ENCODE assay signal across 10 cellular contexts in the genomic region with DNA sequence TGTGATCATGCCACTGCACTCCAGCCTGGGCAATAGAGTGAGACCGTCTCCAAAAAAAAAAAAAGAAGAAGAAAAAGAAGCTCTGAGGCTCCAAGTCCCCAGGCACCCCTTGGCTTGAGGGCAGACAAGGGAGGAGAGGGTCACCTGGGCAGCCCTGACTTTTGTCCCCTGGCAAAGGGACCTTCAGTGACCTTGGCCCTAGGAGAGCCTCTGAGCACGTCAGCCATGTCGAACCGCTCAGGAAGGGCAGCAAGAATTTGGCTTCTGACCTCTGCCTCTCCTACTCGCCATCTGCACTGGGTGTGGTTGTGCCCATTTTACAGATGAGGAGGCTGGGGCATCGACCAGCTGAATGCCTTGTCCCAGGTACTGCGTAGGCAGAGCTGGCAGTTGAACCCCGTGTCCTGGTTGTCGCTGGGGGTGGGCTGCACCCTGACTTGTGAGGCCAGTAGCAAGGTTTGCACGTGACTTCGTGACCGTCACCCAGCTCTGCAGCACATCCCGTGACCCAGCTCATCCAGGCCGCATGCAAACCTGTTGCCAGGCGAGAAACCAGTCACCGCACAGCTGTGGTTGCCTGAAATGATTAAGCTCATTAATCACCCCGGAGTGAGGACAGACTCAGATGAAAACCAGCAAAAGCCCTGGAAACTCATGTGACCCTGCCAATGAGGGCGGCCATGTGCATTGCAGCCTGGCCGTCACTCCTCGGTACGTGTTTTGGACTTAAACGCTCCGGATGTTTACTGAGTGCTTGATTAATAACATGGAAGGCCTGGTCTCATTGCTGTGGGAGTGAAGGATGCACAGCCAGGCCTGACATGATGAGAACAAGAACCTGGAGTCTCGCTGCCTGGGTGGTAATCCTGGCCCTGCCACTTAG. TPM values are rescaled to one million over a fixed set of nuclear protein-coding genes. Genes with fewer than 3 reads are reported as not detected.
DNase-seq lines count a peak whose midpoint lies in the region; ATAC-seq and TF ChIP-seq lines count a peak whose summit lies in the region.
"Had no signal": no experiment of that assay in that cellular context is flagged by ENCODE, and none has a peak within 500 bp of the region (broad histone marks: within the 10 kb centered on the region; RNA-seq: fewer than 3 reads in every experiment).

No MANE protein-coding gene starts in this region.

- no peak overlapping the region for H2BK20ac ChIP-seq in H9 (ENCODE audit: low read depth, low read length, poor library complexity, severe bottlenecking)

- H4K5ac ChIP-seq in H9 (ENCODE audit: insufficient read length, low read depth, low read length), result no peak overlapping the region

- H3K4me3 ChIP-seq in colonic mucosa (no peak overlapping the region), psoas muscle (no peak overlapping the region), ovary (no peak overlapping the region)
- H3K4me3 ChIP-seq: SJSA1 had no signal

- no peak overlapping the region for H3K4me2 ChIP-seq in H9 (ENCODE audit: insufficient read depth, insufficient read length, low read length)

- DNase-seq in GM03348 (ENCODE audit: low spot score), result peak; percentile 80
- DNase-seq in colonic mucosa, result no peak
- peak; percentile 46 to 84 for DNase-seq in psoas muscle
- DNase-seq in ovary, result no peak
- no peak for DNase-seq in H9
- DNase-seq in islet precursor cell, result no peak
- DNase-seq in T1000 (lab: John Stamatoyannopoulos, UW), result no peak

- H2BK12ac ChIP-seq in H9 (ENCODE audit: insufficient read length, low read depth, low read length), result no peak overlapping the region

- no peak overlapping the region for H3K56ac ChIP-seq in H9 (ENCODE audit: insufficient read length, low read depth, low read length)

- WGBS in psoas muscle, 3 donors, result 62 to 76% (median 65%) methylated on average over 24 of the region's 24 CpGs
- 46 to 63% (median 51%) methylated on average over 24 of the region's 24 CpGs for WGBS in ovary, 3 donors
- no CpG with 5 or more reads among the region's 24 CpGs for WGBS in H9 (ENCODE audit: extremely low coverage, insufficient read length, low lambda C conversion rate)

- no peaks in the 10 kb centered on the region for H3K27me3 Mint-ChIP-seq in H9 (ENCODE audit: low read depth)
- H3K27me3 Mint-ChIP-seq: activated naive CD8-positive, alpha-beta T cell had no signal

- no peak overlapping the region for H3K14ac ChIP-seq in H9 (ENCODE audit: insufficient read depth, low read length)

- H3K9ac ChIP-seq in colonic mucosa (ENCODE audit: low read depth in 2 of 2, low read length in 2 of 2), result no peak overlapping the region
- no peak overlapping the region for H3K9ac ChIP-seq in H9 (ENCODE audit: extremely low read depth, insufficient read length, low read length)

- H2AK5ac ChIP-seq in H9 (ENCODE audit: insufficient read length, low read length), result no peak overlapping the region

- H3K27ac Mint-ChIP-seq in H9, result no peak overlapping the region
- H3K27ac Mint-ChIP-seq: activated naive CD8-positive, alpha-beta T cell had no signal

- H3K4me1 ChIP-seq in colonic mucosa, result peaks cover 2% of the 10 kb centered on the region
- peaks cover 22% of the 10 kb centered on the region for H3K4me1 ChIP-seq in psoas muscle
- no peaks in the 10 kb centered on the region for H3K4me1 ChIP-seq in ovary (ENCODE audit: insufficient read depth)
- no peaks in the 10 kb centered on the region for H3K4me1 ChIP-seq in H9 (ENCODE audit: insufficient read depth, low read length)
- H3K4me1 ChIP-seq: SJSA1 had no signal

- H4K20me1 ChIP-seq in H9 (ENCODE audit: control insufficient read depth, insufficient read depth, insufficient read length), result no peaks in the 10 kb centered on the region

- H3K9me3 Mint-ChIP-seq in H9, result no peaks in the 10 kb centered on the region

- H3K4me3 Mint-ChIP-seq in H9, result no peak overlapping the region
- H3K4me3 Mint-ChIP-seq: activated naive CD8-positive, alpha-beta T cell had no signal

- TF ChIP-seq EP300 in ovary (IDR thresholded peaks at IDR 0.05), result no peak

- H2BK15ac ChIP-seq in H9 (ENCODE audit: low read depth, low read length), result no peak overlapping the region

- H2AFZ ChIP-seq in H9 (ENCODE audit: low read length), result no peak overlapping the region

- no peak overlapping the region for H3T11ph ChIP-seq in H9 (ENCODE audit: low read length)

- H3K9me3 ChIP-seq in colonic mucosa (no peaks in the 10 kb centered on the region), psoas muscle (no peaks in the 10 kb centered on the region), ovary (no peaks in the 10 kb centered on the region), H9 (ENCODE audit: control insufficient read depth, low read depth, low read length) (no peaks in the 10 kb centered on the region)
- H3K9me3 ChIP-seq: SJSA1 had no signal

- no peaks in the 10 kb centered on the region for H3K4me1 Mint-ChIP-seq in H9

- H4K91ac ChIP-seq in H9 (ENCODE audit: insufficient read length, low read depth, low read length), result no peak overlapping the region

- H2BK120ac ChIP-seq in H9 (ENCODE audit: low read depth, low read length, poor library complexity, severe bottlenecking), result no peak overlapping the region

- no peak overlapping the region for H3K18ac ChIP-seq in H9 (ENCODE audit: insufficient read length, low read depth, low read length)

- H3K36me3 ChIP-seq in colonic mucosa (peaks cover 7% of the 10 kb centered on the region), psoas muscle (ENCODE audit: insufficient read depth in 1 of 2, low read depth in 1 of 2) (peaks cover 0 to 51% of the 10 kb centered on the region in 2 donors), ovary (no peaks in the 10 kb centered on the region)

- H3K23ac ChIP-seq in H9 (ENCODE audit: insufficient read length, low read depth, low read length), result no peak overlapping the region

- TF ChIP-seq CTCF in colonic mucosa (IDR thresholded peaks at IDR 0.05) (no peak), psoas muscle (IDR thresholded peaks at IDR 0.05) (no peak), ovary (IDR thresholded peaks at IDR 0.05) (no peak), H9 (conservative IDR thresholded peaks at IDR 0.05) (no peak)

- TF ChIP-seq POLR2A in ovary (IDR thresholded peaks at IDR 0.05), result no peak

- H4K8ac ChIP-seq in H9 (replicated peaks; ENCODE audit: insufficient read length, low read depth, low read length), result no peak overlapping the region

- H3K79me2 ChIP-seq in H9 (ENCODE audit: insufficient read depth, low read length), result no peaks in the 10 kb centered on the region

- H3K27ac ChIP-seq in colonic mucosa (peak overlapping the region; percentile 66), psoas muscle (peak overlapping the region; percentile 82), ovary (no peak overlapping the region), H9 (ENCODE audit: insufficient read length, low read depth, low read length) (no peak overlapping the region)
- H3K27ac ChIP-seq: SJSA1 had no signal

- H3K36me3 Mint-ChIP-seq in H9 (ENCODE audit: insufficient read depth in 1 of 3, low read depth in 3 of 3), result peaks cover 22 to 64% (median 51%) of the 10 kb centered on the region in 3 experiments; a peak in 6 of 7 replicates

- ATAC-seq in GM21619 (IDR thresholded peaks at IDR 0.05; ENCODE audit: unreplicated experiment) (peak; percentile 59), psoas muscle (peak; percentile 56 to 70 (median 64))

- no peaks in the 10 kb centered on the region for H3K23me2 ChIP-seq in H9 (ENCODE audit: insufficient read length, low read depth, low read length, poor library complexity, severe bottlenecking)

- no peak overlapping the region for H2BK5ac ChIP-seq in H9 (ENCODE audit: insufficient read length, low read length)

- H3K4ac ChIP-seq in H9 (ENCODE audit: low read depth, low read length), result no peak overlapping the region

- H3K27me3 ChIP-seq in colonic mucosa (no peaks in the 10 kb centered on the region), psoas muscle (ENCODE audit: insufficient read depth in 3 of 3, low read length in 2 of 3) (no peaks in the 10 kb centered on the region), ovary (no peaks in the 10 kb centered on the region), H9 (ENCODE audit: insufficient read depth, low read length) (no peaks in the 10 kb centered on the region)
- H3K27me3 ChIP-seq: SJSA1 had no signal

- intact Hi-C loops in colonic mucosa (cut with DNase I), result no loop called here
- intact Hi-C loops in psoas muscle (cut with DNase I), result no loop called here
- intact Hi-C loops in ovary (cut with DNase I), result no loop called here

- no peaks in the 10 kb centered on the region for H3K79me1 ChIP-seq in H9 (ENCODE audit: insufficient read depth, low read depth, low read length, poor library complexity, severe bottlenecking)

RNA-seq across cellular contexts. Expression of a gene that starts 47.7 kb away (rescaled TPM):
- 100 to 1,000 TPM in 1 of 2 donors, 10 to 100 TPM in 1; 95.0 to 103 TPM for total RNA-seq in colonic mucosa
- total RNA-seq in psoas muscle, result 100 to 1,000 TPM in 1 of 4 donors, 10 to 100 TPM in 3; 58.8 to 102 (median 70.2) TPM
- polyA plus RNA-seq in psoas muscle, result 10 to 100 TPM; 19.7 to 43.2 (median 26.8) TPM
- 100 to 1,000 TPM in 6 of 7 donors, 10 to 100 TPM in 1; 98.4 to 122 (median 114) TPM for total RNA-seq in ovary
- polyA plus RNA-seq in ovary, result 10 to 100 TPM; 36.4 to 47.7 TPM
- total RNA-seq in H9 (2021), result 138 and 139 TPM in 2 replicates

Comparison
In these comparisons a context has a peak if more than half of its experiments do, and no peak if none do; other contexts are left out.
1. DNase-seq: peak in GM03348 (single experiment) and psoas muscle (2 of 2); none in colonic mucosa (single experiment), ovary (0 of 5), H9 (single experiment), islet precursor cell (single experiment) and T1000 (single experiment).
2. H3K27ac ChIP-seq: peak in colonic mucosa (single experiment) and psoas muscle (single experiment); none in ovary (0 of 2) and H9 (single experiment).